ENCODE assay signal across 9 cellular contexts in the genomic region with DNA sequence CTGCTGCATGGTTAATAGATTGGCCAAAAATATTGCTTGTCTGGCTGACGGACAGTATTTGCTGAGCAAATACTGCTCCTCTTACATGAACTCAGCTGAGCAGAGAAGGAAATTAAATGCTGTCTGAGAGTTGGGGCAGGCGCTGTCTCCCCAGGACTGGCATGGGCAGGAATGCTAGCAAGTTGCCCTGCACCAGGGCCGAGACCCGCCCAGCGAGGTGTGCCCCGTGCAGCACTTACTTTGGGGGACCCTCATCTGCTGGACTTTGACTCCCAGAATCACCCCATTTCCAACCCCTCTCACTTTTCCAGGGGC. TPM values are rescaled to one million over a fixed set of nuclear protein-coding genes. Genes with fewer than 3 reads are reported as not detected.
DNase-seq lines count a peak whose midpoint lies in the region; ATAC-seq and TF ChIP-seq lines count a peak whose summit lies in the region.
"Had no signal": no experiment of that assay in that cellular context is flagged by ENCODE, and none has a peak within 500 bp of the region (broad histone marks: within the 10 kb centered on the region; RNA-seq: fewer than 3 reads in every experiment).

No MANE protein-coding gene starts in this region.

- H3K79me2 ChIP-seq in fibroblast of lung (ENCODE audit: control insufficient read depth, insufficient read depth, low read length) = peaks cover 48% of the 10 kb centered on the region

- no peaks in the 10 kb centered on the region for H3K27me3 ChIP-seq in fibroblast of lung (ENCODE audit: control insufficient read depth, insufficient read depth, low read length)
- no peaks in the 10 kb centered on the region for H3K27me3 ChIP-seq in psoas muscle (ENCODE audit: insufficient read depth in 3 of 3, low read length in 2 of 3)

- no peak overlapping the region for H2AFZ ChIP-seq in fibroblast of lung (ENCODE audit: low read length)

- CTCF ChIA-PET in RWPE1 (lab: Yijun Ruan, JAX) = interaction anchor here (0.7 kb wide), 1 partner anchor 32 kb away, joined by 3 read pairs; no protein-coding TSS in a partner anchor

- 28 to 51% (median 33%) methylated on average over 6 of the region's 6 CpGs for WGBS in psoas muscle, 3 donors

- H3K27ac ChIP-seq in RWPE1 (peak overlapping the region; percentile 64), fibroblast of lung (ENCODE audit: insufficient read depth, low read length) (no peak overlapping the region), psoas muscle (peak overlapping the region; percentile 71)

- H3K9me3 ChIP-seq in fibroblast of lung (ENCODE audit: control insufficient read depth, insufficient read depth, low read depth, low read length) = no peaks in the 10 kb centered on the region
- no peaks in the 10 kb centered on the region for H3K9me3 ChIP-seq in psoas muscle

- ATAC-seq in psoas muscle = no peak
- no peak for ATAC-seq in GM18498 (IDR thresholded peaks at IDR 0.05; ENCODE audit: unreplicated experiment)
- no peak for ATAC-seq in HG02840 (IDR thresholded peaks at IDR 0.05; ENCODE audit: low FRiP score, unreplicated experiment)

- H3K4me1 ChIP-seq in fibroblast of lung (ENCODE audit: control insufficient read depth, extremely low read depth, insufficient read depth, low read length) (no peaks in the 10 kb centered on the region), psoas muscle (peaks cover 54% of the 10 kb centered on the region)

- no peaks in the 10 kb centered on the region for H4K20me1 ChIP-seq in fibroblast of lung (ENCODE audit: control insufficient read depth, extremely low read depth, insufficient read depth, low read length)

- intact Hi-C loops in psoas muscle (cut with DNase I) = no loop called here
- intact Hi-C loops in head of caudate nucleus (cut with DNase I) = loop anchor here (5.0 kb wide), 1 partner anchor 36 kb away; no protein-coding TSS in a partner anchor

- POLR2A ChIA-PET in RWPE1 (lab: Yijun Ruan, JAX; ENCODE audit: low non-redundant PET) = no interaction called here

- H3K4me2 ChIP-seq in fibroblast of lung (ENCODE audit: extremely low read depth, insufficient read depth, low read length) = peak overlapping the region; percentile 95

- peak overlapping the region; percentile 78 for H3K4me3 ChIP-seq in GM12864 (ENCODE audit: low read depth, low read length)
- H3K4me3 ChIP-seq in fibroblast of lung (replicated peaks in 1 of 4; ENCODE audit: control extremely low read depth in 1 of 4, insufficient read depth in 1 of 4, low read depth in 3 of 4, low read length in 4 of 4) = peak overlapping the region; percentile 72 to 89 (median 76)
- peak overlapping the region; percentile 85 for H3K4me3 ChIP-seq in psoas muscle

- TF ChIP-seq CTCF in GM12864 (IDR thresholded peaks at IDR 0.05; ENCODE audit: low read depth, low read length, missing control alignments) (no peak), RWPE1 (conservative IDR thresholded peaks at IDR 0.05; ENCODE audit: low read depth) (no peak), fibroblast of lung (conservative IDR thresholded peaks at IDR 0.05 in 1 of 2, IDR thresholded peaks at IDR 0.05 in 1 of 2; ENCODE audit: low read depth in 1 of 2, low read length in 2 of 2) (no peak), psoas muscle (IDR thresholded peaks at IDR 0.05) (no peak)

- H3K36me3 ChIP-seq in fibroblast of lung (ENCODE audit: control insufficient read depth, insufficient read depth, low read length) (no peaks in the 10 kb centered on the region), psoas muscle (ENCODE audit: insufficient read depth in 1 of 2, low read depth in 1 of 2) (no peaks in the 10 kb centered on the region)

- H3K9ac ChIP-seq in fibroblast of lung (ENCODE audit: insufficient read depth, low read length) = no peak overlapping the region

- DNase-seq in GM12864 (ENCODE audit: low read depth) = no peak
- no peak for DNase-seq in RWPE1 (ENCODE audit: low spot score)
- no peak for DNase-seq in fibroblast of lung (ENCODE audit: low read depth in 2 of 2)
- no peak for DNase-seq in psoas muscle
- no peak for DNase-seq in stimulated activated CD4-positive, alpha-beta T cell treated with anti-CD3 and anti-CD28 coated beads, Interleukin-4, amount 100 ng/mL, for 4 hours
- no peak for DNase-seq in head of caudate nucleus
- DNase-seq: activated CD8-positive, alpha-beta memory T cell treated with anti-CD3 and anti-CD28 coated beads, Interleukin-2, amount 50 U/mL, for 4 hours had no signal

RNA-seq across cellular contexts. Expression of a gene that starts 1.4 kb away (rescaled TPM):
- 1.8 and 2.1 TPM in 2 replicates for total RNA-seq in fibroblast of lung
- 1.4 and 2.3 TPM in 2 replicates for polyA plus RNA-seq in fibroblast of lung
- 15.6 and 23.0 TPM in 2 replicates for polyA plus RNA-seq in fibroblast of lung (2012)
- polyA minus RNA-seq in fibroblast of lung (ENCODE audit: low replicate concordance) = 1.9 and 24.2 TPM in 2 replicates
- total RNA-seq in psoas muscle = 10 to 100 TPM; 40.1 to 54.5 (median 43.0) TPM
- polyA plus RNA-seq in psoas muscle = 10 to 100 TPM; 23.0 to 37.8 (median 32.8) TPM

Comparison
In these comparisons a context has a peak if more than half of its experiments do, and no peak if none do; other contexts are left out.
1. RNA of a gene that starts 1.4 kb away (total RNA-seq): 40.1 to 54.5 TPM in psoas muscle; 1.8 to 2.1 TPM in fibroblast of lung; every median in the first group is over 10 times any median in the second.
2. Peak in every context shown above with its lines, with median percentiles within 50 percentile points of each other: H3K4me3 ChIP-seq.